Comparison of ENCODE assay signal across 24 cellular contexts in the genomic region with DNA sequence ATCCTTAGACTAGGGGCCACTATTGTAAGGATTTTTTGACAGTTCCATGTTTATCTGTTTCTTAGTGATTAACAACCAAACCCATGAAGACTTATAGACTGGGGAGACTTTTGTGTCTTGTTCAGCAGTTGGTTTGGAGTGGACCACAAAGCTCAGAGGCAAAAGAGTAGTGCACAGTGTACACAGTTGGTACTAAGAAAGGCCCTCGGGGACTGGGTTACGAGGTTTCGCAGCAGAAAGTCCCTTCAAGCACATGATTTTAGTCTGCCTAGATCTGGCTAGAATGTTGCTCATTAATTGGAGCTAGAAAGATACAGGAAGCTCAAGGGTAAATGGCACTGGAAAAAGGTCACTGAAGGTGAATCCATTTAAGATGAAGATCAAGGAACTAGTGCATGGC.
"Had no signal": no experiment of that assay in that cellular context is flagged by ENCODE, and none has a peak within 500 bp of the region (broad histone marks: within the 10 kb centered on the region; RNA-seq: fewer than 3 reads in every experiment).

No MANE protein-coding gene starts in this region.

- DNase-seq: Karpas-422, KG1, MV-4-11, NCI-H1048, NCI-H1105 treated with DMSO at 0.1 percent for 48 hours, NCI-H1417 treated with DMSO at 0.1 percent for 48 hours, NCI-H146, NCI-H1694 treated with DMSO at 0.1 percent for 48 hours, NCI-H1930, NCI-H2081 treated with DMSO at 0.1 percent for 48 hours, NCI-H2171, NCI-H226, NCI-H446, NCI-H510A, NCI-H524 treated with DMSO at 0.1 percent for 48 hours, NCI-H69, NCI-H774, Right ventricle myocardium superior, RPMI8226, SIG-M5 had no signal

- H3K27me3 ChIP-seq: SJSA1 had no signal

- ATAC-seq: HepG2 had no signal

- FAIRE-seq: HepG2, RCC 7860 had no signal

- H3K4me3 ChIP-seq: SJSA1, SK-N-MC had no signal

- H3K9me3 ChIP-seq: SJSA1 had no signal

- H3K36me3 ChIP-seq: SJSA1 had no signal
